ENCODE assay signal across 1 cellular context in the genomic region with DNA sequence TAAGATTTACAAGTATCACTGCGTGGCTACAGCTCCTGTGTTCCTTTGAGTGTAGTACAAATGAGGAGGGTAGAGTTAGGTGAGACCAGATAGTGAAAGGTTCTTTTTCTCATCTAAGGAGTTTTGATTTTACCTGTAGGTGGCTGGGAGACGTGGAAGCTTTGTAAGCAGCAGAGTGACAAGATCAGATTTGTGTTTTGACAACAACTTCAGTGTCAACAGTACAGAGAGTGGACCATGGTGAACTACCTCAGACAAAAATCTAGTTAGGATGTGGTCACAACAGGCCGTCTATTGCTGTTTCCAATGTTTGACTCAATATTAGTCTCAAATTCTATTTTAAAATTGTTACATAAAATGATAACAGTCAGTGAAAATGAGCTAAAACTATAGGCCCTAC.
TF ChIP-seq lines count a peak whose summit lies in the region.

No MANE protein-coding gene starts in this region.

TF ChIP-seq in HepG2, 621 proteins besides CTCF, POLR2A, EP300 and RAD21 (continued from another document):
- TF ChIP-seq, protein P1, sequence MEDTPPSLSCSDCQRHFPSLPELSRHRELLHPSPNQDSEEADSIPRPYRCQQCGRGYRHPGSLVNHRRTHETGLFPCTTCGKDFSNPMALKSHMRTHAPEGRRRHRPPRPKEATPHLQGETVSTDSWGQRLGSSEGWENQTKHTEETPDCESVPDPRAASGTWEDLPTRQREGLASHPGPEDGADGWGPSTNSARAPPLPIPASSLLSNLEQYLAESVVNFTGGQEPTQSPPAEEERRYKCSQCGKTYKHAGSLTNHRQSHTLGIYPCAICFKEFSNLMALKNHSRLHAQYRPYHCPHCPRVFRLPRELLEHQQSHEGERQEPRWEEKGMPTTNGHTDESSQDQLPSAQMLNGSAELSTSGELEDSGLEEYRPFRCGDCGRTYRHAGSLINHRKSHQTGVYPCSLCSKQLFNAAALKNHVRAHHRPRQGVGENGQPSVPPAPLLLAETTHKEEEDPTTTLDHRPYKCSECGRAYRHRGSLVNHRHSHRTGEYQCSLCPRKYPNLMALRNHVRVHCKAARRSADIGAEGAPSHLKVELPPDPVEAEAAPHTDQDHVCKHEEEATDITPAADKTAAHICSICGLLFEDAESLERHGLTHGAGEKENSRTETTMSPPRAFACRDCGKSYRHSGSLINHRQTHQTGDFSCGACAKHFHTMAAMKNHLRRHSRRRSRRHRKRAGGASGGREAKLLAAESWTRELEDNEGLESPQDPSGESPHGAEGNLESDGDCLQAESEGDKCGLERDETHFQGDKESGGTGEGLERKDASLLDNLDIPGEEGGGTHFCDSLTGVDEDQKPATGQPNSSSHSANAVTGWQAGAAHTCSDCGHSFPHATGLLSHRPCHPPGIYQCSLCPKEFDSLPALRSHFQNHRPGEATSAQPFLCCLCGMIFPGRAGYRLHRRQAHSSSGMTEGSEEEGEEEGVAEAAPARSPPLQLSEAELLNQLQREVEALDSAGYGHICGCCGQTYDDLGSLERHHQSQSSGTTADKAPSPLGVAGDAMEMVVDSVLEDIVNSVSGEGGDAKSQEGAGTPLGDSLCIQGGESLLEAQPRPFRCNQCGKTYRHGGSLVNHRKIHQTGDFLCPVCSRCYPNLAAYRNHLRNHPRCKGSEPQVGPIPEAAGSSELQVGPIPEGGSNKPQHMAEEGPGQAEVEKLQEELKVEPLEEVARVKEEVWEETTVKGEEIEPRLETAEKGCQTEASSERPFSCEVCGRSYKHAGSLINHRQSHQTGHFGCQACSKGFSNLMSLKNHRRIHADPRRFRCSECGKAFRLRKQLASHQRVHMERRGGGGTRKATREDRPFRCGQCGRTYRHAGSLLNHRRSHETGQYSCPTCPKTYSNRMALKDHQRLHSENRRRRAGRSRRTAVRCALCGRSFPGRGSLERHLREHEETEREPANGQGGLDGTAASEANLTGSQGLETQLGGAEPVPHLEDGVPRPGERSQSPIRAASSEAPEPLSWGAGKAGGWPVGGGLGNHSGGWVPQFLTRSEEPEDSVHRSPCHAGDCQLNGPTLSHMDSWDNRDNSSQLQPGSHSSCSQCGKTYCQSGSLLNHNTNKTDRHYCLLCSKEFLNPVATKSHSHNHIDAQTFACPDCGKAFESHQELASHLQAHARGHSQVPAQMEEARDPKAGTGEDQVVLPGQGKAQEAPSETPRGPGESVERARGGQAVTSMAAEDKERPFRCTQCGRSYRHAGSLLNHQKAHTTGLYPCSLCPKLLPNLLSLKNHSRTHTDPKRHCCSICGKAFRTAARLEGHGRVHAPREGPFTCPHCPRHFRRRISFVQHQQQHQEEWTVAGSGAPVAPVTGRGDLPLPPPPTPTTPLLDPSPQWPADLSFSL (CRISPR knock-in tag; IDR thresholded peaks at IDR 0.05) = 0 out of 2 replicates have a peak, but pooled peaks have one; percentile 44
- TF ChIP-seq GFI1 (CRISPR knock-in tag; IDR thresholded peaks at IDR 0.05; ENCODE audit: borderline replicate concordance) (peak; percentile 83), ZNF225 (CRISPR knock-in tag; IDR thresholded peaks at IDR 0.05) (no peak), MXD4 (CRISPR knock-in tag; IDR thresholded peaks at IDR 0.05) (no peak), DMAP1 (CRISPR knock-in tag; IDR thresholded peaks at IDR 0.05) (no peak), ARNT (IDR thresholded peaks at IDR 0.05) (no peak), NONO (IDR thresholded peaks at IDR 0.05) (no peak), NONO (CRISPR knock-in tag; conservative IDR thresholded peaks at IDR 0.05) (0 out of 2 replicates have a peak, but pooled peaks have one; percentile 39), ZNF382 (CRISPR knock-in tag; IDR thresholded peaks at IDR 0.05; ENCODE audit: borderline replicate concordance) (no peak), FOXP1 (IDR thresholded peaks at IDR 0.05) (no peak), FOXP1 (CRISPR knock-in tag; IDR thresholded peaks at IDR 0.05) (peak; percentile 60), ZZZ3 (CRISPR knock-in tag; IDR thresholded peaks at IDR 0.05; ENCODE audit: borderline replicate concordance) (no peak), ZNF335 (CRISPR knock-in tag; IDR thresholded peaks at IDR 0.05) (no peak), SP5 (CRISPR knock-in tag; IDR thresholded peaks at IDR 0.05; ENCODE audit: borderline replicate concordance, low read depth) (no peak), ZNF703 (CRISPR knock-in tag; IDR thresholded peaks at IDR 0.05; ENCODE audit: borderline replicate concordance) (no peak)
- TF ChIP-seq, protein P2, sequence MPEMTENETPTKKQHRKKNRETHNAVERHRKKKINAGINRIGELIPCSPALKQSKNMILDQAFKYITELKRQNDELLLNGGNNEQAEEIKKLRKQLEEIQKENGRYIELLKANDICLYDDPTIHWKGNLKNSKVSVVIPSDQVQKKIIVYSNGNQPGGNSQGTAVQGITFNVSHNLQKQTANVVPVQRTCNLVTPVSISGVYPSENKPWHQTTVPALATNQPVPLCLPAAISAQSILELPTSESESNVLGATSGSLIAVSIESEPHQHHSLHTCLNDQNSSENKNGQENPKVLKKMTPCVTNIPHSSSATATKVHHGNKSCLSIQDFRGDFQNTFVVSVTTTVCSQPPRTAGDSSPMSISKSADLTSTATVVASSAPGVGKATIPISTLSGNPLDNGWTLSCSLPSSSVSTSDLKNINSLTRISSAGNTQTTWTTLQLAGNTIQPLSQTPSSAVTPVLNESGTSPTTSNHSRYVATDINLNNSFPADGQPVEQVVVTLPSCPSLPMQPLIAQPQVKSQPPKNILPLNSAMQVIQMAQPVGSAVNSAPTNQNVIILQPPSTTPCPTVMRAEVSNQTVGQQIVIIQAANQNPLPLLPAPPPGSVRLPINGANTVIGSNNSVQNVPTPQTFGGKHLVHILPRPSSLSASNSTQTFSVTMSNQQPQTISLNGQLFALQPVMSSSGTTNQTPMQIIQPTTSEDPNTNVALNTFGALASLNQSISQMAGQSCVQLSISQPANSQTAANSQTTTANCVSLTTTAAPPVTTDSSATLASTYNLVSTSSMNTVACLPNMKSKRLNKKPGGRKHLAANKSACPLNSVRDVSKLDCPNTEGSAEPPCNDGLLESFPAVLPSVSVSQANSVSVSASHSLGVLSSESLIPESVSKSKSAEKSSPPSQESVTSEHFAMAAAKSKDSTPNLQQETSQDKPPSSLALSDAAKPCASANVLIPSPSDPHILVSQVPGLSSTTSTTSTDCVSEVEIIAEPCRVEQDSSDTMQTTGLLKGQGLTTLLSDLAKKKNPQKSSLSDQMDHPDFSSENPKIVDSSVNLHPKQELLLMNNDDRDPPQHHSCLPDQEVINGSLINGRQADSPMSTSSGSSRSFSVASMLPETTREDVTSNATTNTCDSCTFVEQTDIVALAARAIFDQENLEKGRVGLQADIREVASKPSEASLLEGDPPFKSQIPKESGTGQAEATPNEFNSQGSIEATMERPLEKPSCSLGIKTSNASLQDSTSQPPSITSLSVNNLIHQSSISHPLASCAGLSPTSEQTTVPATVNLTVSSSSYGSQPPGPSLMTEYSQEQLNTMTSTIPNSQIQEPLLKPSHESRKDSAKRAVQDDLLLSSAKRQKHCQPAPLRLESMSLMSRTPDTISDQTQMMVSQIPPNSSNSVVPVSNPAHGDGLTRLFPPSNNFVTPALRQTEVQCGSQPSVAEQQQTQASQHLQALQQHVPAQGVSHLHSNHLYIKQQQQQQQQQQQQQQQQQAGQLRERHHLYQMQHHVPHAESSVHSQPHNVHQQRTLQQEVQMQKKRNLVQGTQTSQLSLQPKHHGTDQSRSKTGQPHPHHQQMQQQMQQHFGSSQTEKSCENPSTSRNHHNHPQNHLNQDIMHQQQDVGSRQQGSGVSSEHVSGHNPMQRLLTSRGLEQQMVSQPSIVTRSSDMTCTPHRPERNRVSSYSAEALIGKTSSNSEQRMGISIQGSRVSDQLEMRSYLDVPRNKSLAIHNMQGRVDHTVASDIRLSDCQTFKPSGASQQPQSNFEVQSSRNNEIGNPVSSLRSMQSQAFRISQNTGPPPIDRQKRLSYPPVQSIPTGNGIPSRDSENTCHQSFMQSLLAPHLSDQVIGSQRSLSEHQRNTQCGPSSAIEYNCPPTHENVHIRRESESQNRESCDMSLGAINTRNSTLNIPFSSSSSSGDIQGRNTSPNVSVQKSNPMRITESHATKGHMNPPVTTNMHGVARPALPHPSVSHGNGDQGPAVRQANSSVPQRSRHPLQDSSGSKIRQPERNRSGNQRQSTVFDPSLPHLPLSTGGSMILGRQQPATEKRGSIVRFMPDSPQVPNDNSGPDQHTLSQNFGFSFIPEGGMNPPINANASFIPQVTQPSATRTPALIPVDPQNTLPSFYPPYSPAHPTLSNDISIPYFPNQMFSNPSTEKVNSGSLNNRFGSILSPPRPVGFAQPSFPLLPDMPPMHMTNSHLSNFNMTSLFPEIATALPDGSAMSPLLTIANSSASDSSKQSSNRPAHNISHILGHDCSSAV (CRISPR knock-in tag; IDR thresholded peaks at IDR 0.05; ENCODE audit: borderline replicate concordance) = no peak
- TF ChIP-seq, protein P3, sequence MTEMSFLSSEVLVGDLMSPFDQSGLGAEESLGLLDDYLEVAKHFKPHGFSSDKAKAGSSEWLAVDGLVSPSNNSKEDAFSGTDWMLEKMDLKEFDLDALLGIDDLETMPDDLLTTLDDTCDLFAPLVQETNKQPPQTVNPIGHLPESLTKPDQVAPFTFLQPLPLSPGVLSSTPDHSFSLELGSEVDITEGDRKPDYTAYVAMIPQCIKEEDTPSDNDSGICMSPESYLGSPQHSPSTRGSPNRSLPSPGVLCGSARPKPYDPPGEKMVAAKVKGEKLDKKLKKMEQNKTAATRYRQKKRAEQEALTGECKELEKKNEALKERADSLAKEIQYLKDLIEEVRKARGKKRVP (CRISPR knock-in tag; IDR thresholded peaks at IDR 0.05) = 0 out of 4 replicates have a peak, but pooled peaks of 1 of the 2 experiments have one; percentile 44
- TF ChIP-seq, protein P4, sequence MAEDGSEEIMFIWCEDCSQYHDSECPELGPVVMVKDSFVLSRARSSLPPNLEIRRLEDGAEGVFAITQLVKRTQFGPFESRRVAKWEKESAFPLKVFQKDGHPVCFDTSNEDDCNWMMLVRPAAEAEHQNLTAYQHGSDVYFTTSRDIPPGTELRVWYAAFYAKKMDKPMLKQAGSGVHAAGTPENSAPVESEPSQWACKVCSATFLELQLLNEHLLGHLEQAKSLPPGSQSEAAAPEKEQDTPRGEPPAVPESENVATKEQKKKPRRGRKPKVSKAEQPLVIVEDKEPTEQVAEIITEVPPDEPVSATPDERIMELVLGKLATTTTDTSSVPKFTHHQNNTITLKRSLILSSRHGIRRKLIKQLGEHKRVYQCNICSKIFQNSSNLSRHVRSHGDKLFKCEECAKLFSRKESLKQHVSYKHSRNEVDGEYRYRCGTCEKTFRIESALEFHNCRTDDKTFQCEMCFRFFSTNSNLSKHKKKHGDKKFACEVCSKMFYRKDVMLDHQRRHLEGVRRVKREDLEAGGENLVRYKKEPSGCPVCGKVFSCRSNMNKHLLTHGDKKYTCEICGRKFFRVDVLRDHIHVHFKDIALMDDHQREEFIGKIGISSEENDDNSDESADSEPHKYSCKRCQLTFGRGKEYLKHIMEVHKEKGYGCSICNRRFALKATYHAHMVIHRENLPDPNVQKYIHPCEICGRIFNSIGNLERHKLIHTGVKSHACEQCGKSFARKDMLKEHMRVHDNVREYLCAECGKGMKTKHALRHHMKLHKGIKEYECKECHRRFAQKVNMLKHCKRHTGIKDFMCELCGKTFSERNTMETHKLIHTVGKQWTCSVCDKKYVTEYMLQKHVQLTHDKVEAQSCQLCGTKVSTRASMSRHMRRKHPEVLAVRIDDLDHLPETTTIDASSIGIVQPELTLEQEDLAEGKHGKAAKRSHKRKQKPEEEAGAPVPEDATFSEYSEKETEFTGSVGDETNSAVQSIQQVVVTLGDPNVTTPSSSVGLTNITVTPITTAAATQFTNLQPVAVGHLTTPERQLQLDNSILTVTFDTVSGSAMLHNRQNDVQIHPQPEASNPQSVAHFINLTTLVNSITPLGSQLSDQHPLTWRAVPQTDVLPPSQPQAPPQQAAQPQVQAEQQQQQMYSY (CRISPR knock-in tag; IDR thresholded peaks at IDR 0.05) = no peak
